9 cellular contexts compared by ENCODE assay signal in the genomic region with DNA sequence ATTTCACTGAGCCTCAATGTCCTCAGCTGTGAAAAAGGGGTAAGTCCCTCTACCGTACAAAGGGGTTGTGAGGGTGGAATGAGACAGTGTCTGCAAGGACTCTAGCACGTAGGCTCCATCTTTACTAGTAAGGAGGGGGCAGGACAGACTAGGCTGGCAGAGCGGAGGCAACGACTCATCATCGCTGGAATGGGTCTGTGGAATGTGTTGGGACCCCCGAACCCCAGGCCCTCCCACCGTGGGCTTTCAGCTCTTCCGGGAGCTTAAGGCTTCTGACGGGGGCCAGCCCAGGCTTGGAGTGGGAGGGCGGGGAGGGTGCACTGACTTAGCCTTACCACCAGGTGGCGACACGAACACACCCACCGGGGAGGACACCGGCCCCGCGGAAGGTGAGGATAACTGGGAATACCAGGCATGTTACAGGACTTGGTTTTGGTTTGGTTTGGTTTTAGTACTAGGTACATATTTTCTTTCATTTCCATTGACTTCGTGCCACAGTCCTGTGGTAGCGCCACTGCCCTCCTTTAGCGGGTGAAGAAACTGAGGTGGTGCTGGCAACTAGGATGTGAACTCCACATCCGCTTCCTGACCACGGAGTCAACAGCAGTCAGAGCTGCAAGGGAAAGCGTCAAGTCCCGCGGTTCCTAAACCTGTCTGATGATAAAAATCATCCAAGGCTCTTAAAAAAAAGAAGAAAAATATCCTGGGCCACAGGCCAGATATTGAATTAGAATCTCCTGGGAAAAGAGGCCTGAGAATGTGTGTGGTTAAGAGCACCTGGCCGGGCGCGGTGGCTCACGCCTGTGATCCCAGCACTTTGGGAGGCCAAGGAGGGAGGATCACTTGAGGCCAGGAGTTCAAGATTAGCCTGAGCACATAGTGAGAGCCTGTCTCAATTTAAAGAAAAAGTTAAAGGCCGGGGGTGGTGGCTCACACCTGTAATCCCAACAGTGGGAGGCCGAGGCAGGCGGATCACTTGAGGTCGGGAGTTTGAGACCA. TPM values are rescaled to one million over a fixed set of nuclear protein-coding genes. Genes with fewer than 3 reads are reported as not detected.
DNase-seq lines count a peak whose midpoint lies in the region; ATAC-seq and TF ChIP-seq lines count a peak whose summit lies in the region.
"Had no signal": no experiment of that assay in that cellular context is flagged by ENCODE, and none has a peak within 500 bp of the region (broad histone marks: within the 10 kb centered on the region; RNA-seq: fewer than 3 reads in every experiment).

No MANE protein-coding gene starts in this region.

- peak; percentile 99 for TF ChIP-seq CTCF in CD14-positive monocyte (IDR thresholded peaks at IDR 0.05)

- H3K4me3 Mint-ChIP-seq in CD14-positive monocyte, result peak overlapping the region; percentile 67 to 81

- H3K36me3 ChIP-seq in duodenal mucosa (ENCODE audit: control insufficient read depth in 1 of 2, insufficient read depth in 2 of 2, low read length in 2 of 2), result no peaks in the 10 kb centered on the region

- H3K27ac Mint-ChIP-seq in CD14-positive monocyte, result no peak overlapping the region

- peak overlapping the region; percentile 32 to 45 for H3K4me3 ChIP-seq in duodenal mucosa (ENCODE audit: low read depth in 1 of 2, low read length in 2 of 2)

- no peaks in the 10 kb centered on the region for H3K4me1 ChIP-seq in duodenal mucosa (ENCODE audit: control insufficient read depth in 1 of 2, insufficient read depth in 2 of 2, low read length in 2 of 2)

- H3K27me3 ChIP-seq in duodenal mucosa (ENCODE audit: control insufficient read depth in 1 of 2, insufficient read depth in 2 of 2, low read length in 2 of 2), result no peaks in the 10 kb centered on the region

- H3K36me3 Mint-ChIP-seq in CD14-positive monocyte, result no peaks in the 10 kb centered on the region

- H3K9me3 Mint-ChIP-seq in CD14-positive monocyte, result peaks cover 0 to 2% (median 0%) of the 10 kb centered on the region in 7 donors

- no peaks in the 10 kb centered on the region for H3K9me3 ChIP-seq in duodenal mucosa (ENCODE audit: control insufficient read depth in 1 of 2, low read length in 2 of 2)

- intact Hi-C loops in CD14-positive monocyte (cut with micrococcal nuclease), result loop anchor here (5.0 kb wide), 1 partner anchor 214 kb away; a partner anchor contains a TSS

- no peak overlapping the region for H3K27ac ChIP-seq in duodenal mucosa (ENCODE audit: low read depth, low read length)

- H3K27me3 Mint-ChIP-seq in CD14-positive monocyte (ENCODE audit: low read depth in 3 of 3), result peaks cover 10 to 16% (median 16%) of the 10 kb centered on the region in 3 donors

- DNase-seq in CD14-positive monocyte (ENCODE audit: low spot score) (peak; percentile 65), HCEC 1CT (peak; percentile 50), NCI-H345 treated with DMSO at 0.1 percent for 48 hours (lab: John Stamatoyannopoulos, UW; ENCODE audit: unreplicated experiment) (peak; percentile 19), lung microvascular endothelial cell (ENCODE audit: low read depth in 2 of 2) (peak; percentile 66 to 77)
- DNase-seq in activated CD4-positive, alpha-beta T cell treated with anti-CD3 and anti-CD28 coated beads, Interleukin-2, amount 50 U/mL, for 48 hours, result peak; percentile 86 to 88
- DNase-seq in stimulated activated CD8-positive, alpha-beta memory T cell treated with anti-CD3 and anti-CD28 coated beads, Interleukin-12 subunit alpha, Interleukin-12 subunit beta, amount 100 ng/mL, for 24 hours (ENCODE audit: extremely low read depth), result peak; percentile 46

- ATAC-seq in HG03045 (IDR thresholded peaks at IDR 0.05; ENCODE audit: unreplicated experiment), result no peak

- peaks cover 10% of the 10 kb centered on the region for H3K4me1 Mint-ChIP-seq in CD14-positive monocyte

- no peak overlapping the region for H3K9ac ChIP-seq in duodenal mucosa (ENCODE audit: low read depth in 1 of 2, low read length in 2 of 2)

RNA-seq across cellular contexts. Expression of a gene that starts 10.3 kb away (rescaled TPM):
- polyA plus RNA-seq in CD14-positive monocyte, result not detected
- not detected in 2 replicates for total RNA-seq in lung microvascular endothelial cell
- total RNA-seq: T-helper 1 cell treated with Interleukin-12 subunit alpha and Interleukin-12 subunit beta and Interleukin-4 antibody, amounts not matched to agents 30 ng/mL and 1 ng/mL, for 36 hours had no signal

RNA-seq across cellular contexts. Expression of a gene that starts 26.1 kb away (rescaled TPM):
- not detected for polyA plus RNA-seq in CD14-positive monocyte
- total RNA-seq in lung microvascular endothelial cell, result 0.20 and 0.22 TPM in 2 replicates

RNA-seq across cellular contexts. Expression of a gene that starts 54.8 kb away (rescaled TPM):
- polyA plus RNA-seq in CD14-positive monocyte, result 100 to 1,000 TPM; 345 to 421 TPM
- 1,551 and 1,794 TPM in 2 replicates for total RNA-seq in lung microvascular endothelial cell

Comparison
In these comparisons a context has a peak if more than half of its experiments do, and no peak if none do; other contexts are left out.
1. DNase-seq: peak in every context shown above with its lines; median percentile 87 in activated CD4-positive, alpha-beta T cell treated with anti-CD3 and anti-CD28 coated beads, Interleukin-2, amount 50 U/mL, for 48 hours; 72 in lung microvascular endothelial cell; 65 in CD14-positive monocyte; 50 in HCEC 1CT; 46 in stimulated activated CD8-positive, alpha-beta memory T cell treated with anti-CD3 and anti-CD28 coated beads, Interleukin-12 subunit alpha, Interleukin-12 subunit beta, amount 100 ng/mL, for 24 hours; 19 in NCI-H345 treated with DMSO at 0.1 percent for 48 hours.